20 cellular contexts compared by ENCODE assay signal in the genomic region with DNA sequence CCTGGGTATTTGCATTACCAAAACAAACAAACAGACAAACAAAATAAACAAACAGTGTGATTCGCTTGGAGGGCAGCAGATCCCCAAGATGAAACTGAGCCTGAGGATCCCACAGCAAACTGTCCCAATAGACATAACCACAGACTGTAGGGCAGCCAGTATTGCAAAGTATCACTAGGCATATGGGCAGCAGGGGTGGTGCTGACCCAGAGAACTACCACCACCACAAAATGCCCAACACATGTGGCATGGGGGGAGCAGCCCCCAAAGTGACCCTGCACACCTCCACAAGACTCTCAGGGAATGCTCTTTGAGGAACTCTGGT.
A peak's percentile ranks its signal among the peaks of the same experiment; 100 is the strongest.
DNase-seq lines count a peak whose midpoint lies in the region; ATAC-seq and TF ChIP-seq lines count a peak whose summit lies in the region.
"Had no signal": no experiment of that assay in that cellular context is flagged by ENCODE, and none has a peak within 500 bp of the region (broad histone marks: within the 10 kb centered on the region; RNA-seq: fewer than 3 reads in every experiment).

No MANE protein-coding gene starts in this region.

- H2AK5ac ChIP-seq in neuronal stem cell (ENCODE audit: low read depth, low read length) = no peak overlapping the region

- H3K4me3 ChIP-seq in BE2C (ENCODE audit: low read depth, low read length) = no peak overlapping the region
- H3K4me3 ChIP-seq in GM23338 = no peak overlapping the region
- peak overlapping the region; percentile 50 for H3K4me3 ChIP-seq in endodermal cell (ENCODE audit: low read length)
- H3K4me3 ChIP-seq in neuronal stem cell (ENCODE audit: low read length in 2 of 2) = no peak overlapping the region
- H3K4me3 ChIP-seq: BLaER1 treated with 17β-estradiol and CSF1 and Interleukin-3, amounts not matched to agents 10 nM and 100 nM; GM12878; HAP-1 had no signal

- H3K4me1 ChIP-seq in BE2C = peaks cover 48% of the 10 kb centered on the region
- H3K4me1 ChIP-seq in GM23338 (ENCODE audit: insufficient read depth) = peaks cover 19% of the 10 kb centered on the region
- peaks cover 13% of the 10 kb centered on the region for H3K4me1 ChIP-seq in endodermal cell (ENCODE audit: control insufficient read depth, insufficient read depth, low read length)
- peaks cover 15 to 19% of the 10 kb centered on the region in 2 donors for H3K4me1 ChIP-seq in neuronal stem cell (ENCODE audit: control insufficient read depth in 2 of 2, insufficient read depth in 1 of 2, low read depth in 1 of 2, low read length in 2 of 2)
- H3K4me1 ChIP-seq: BLaER1 treated with 17β-estradiol and CSF1 and Interleukin-3, amounts not matched to agents 10 nM and 100 nM; HAP-1 had no signal

- no peak overlapping the region for H3K14ac ChIP-seq in neuronal stem cell (ENCODE audit: low read length)

- no peaks in the 10 kb centered on the region for H3K79me1 ChIP-seq in neuronal stem cell (ENCODE audit: low read depth, low read length)

- peaks cover 19% of the 10 kb centered on the region for H3K4me1 Mint-ChIP-seq in GM23338
- H3K4me1 Mint-ChIP-seq in endodermal cell = peaks cover 20% of the 10 kb centered on the region
- H3K4me1 Mint-ChIP-seq in activated naive CD8-positive, alpha-beta T cell treated with anti-CD3 and anti-CD28 coated beads, Interleukin-2, amount 50 U/mL, for 24 hours = no peaks in the 10 kb centered on the region
- H3K4me1 Mint-ChIP-seq: B cell; CD14-positive monocyte; CD8-positive, alpha-beta memory T cell had no signal

- H2AFZ ChIP-seq in GM23338 (peak overlapping the region; percentile 74), neuronal stem cell (ENCODE audit: low read length) (peak overlapping the region; percentile 66)

- H3K36me3 Mint-ChIP-seq in GM23338 (ENCODE audit: low read depth) (peaks cover 5% of the 10 kb centered on the region; the same call in 1 of the 3 replicates), endodermal cell (ENCODE audit: low read depth) (no peaks in the 10 kb centered on the region)
- H3K36me3 Mint-ChIP-seq in activated naive CD8-positive, alpha-beta T cell treated with anti-CD3 and anti-CD28 coated beads, Interleukin-2, amount 50 U/mL, for 24 hours (ENCODE audit: low read depth) = no peaks in the 10 kb centered on the region
- H3K36me3 Mint-ChIP-seq: CD14-positive monocyte; CD8-positive, alpha-beta memory T cell had no signal

- H3K4me3 Mint-ChIP-seq in GM23338 (no peak overlapping the region), endodermal cell (no peak overlapping the region)
- no peak overlapping the region for H3K4me3 Mint-ChIP-seq in activated naive CD8-positive, alpha-beta T cell treated with anti-CD3 and anti-CD28 coated beads, Interleukin-2, amount 50 U/mL, for 24 hours
- H3K4me3 Mint-ChIP-seq: B cell; CD14-positive monocyte; CD4-positive, alpha-beta T cell; CD8-positive, alpha-beta memory T cell; HFFc6 had no signal

- TF ChIP-seq CTCF in BE2C (IDR thresholded peaks at IDR 0.05; ENCODE audit: low read depth, low read length) (no peak), GM23338 (conservative IDR thresholded peaks at IDR 0.05; ENCODE audit: low read depth in 2 of 2) (no peak), endodermal cell (conservative IDR thresholded peaks at IDR 0.05) (no peak)

- H2BK120ac ChIP-seq in neuronal stem cell (ENCODE audit: low read depth, low read length) = no peak overlapping the region

- H4K20me1 ChIP-seq in GM23338 (replicated peaks; ENCODE audit: insufficient read depth) = no peaks in the 10 kb centered on the region
- H4K20me1 ChIP-seq: BLaER1 treated with 17β-estradiol and CSF1 and Interleukin-3, amounts not matched to agents 10 nM and 100 nM had no signal

- H3K36me3 ChIP-seq in BE2C (no peaks in the 10 kb centered on the region), GM23338 (ENCODE audit: insufficient read depth) (no peaks in the 10 kb centered on the region), endodermal cell (ENCODE audit: control insufficient read depth, insufficient read depth, low read length) (no peaks in the 10 kb centered on the region), neuronal stem cell (replicated peaks in 1 of 2; ENCODE audit: control insufficient read depth in 2 of 2, insufficient read depth in 2 of 2, low read length in 2 of 2) (no peaks in the 10 kb centered on the region)
- H3K36me3 ChIP-seq: BLaER1 treated with 17β-estradiol and CSF1 and Interleukin-3, amounts not matched to agents 10 nM and 100 nM; HAP-1 had no signal

- 0 out of 2 replicates have a peak, but pooled peaks cover 5% of the 10 kb centered on the region for H3K9me2 ChIP-seq in GM23338 (ENCODE audit: insufficient read depth)

- H3K27ac Mint-ChIP-seq in GM23338 = no peak overlapping the region
- H3K27ac Mint-ChIP-seq in endodermal cell = no peak overlapping the region
- no peak overlapping the region for H3K27ac Mint-ChIP-seq in activated naive CD8-positive, alpha-beta T cell treated with anti-CD3 and anti-CD28 coated beads, Interleukin-2, amount 50 U/mL, for 24 hours
- H3K27ac Mint-ChIP-seq: B cell; CD14-positive monocyte; CD4-positive, alpha-beta T cell; CD8-positive, alpha-beta memory T cell; HFFc6 had no signal

- no peak overlapping the region for H3K18ac ChIP-seq in neuronal stem cell (ENCODE audit: low read length)

- no peak overlapping the region for H3K23ac ChIP-seq in neuronal stem cell (ENCODE audit: low read depth, low read length, poor library complexity)

- H2BK5ac ChIP-seq in neuronal stem cell (ENCODE audit: low read length) = no peak overlapping the region

- no peak overlapping the region for H3K4ac ChIP-seq in neuronal stem cell (ENCODE audit: low read length)

- no peaks in the 10 kb centered on the region for H3F3A ChIP-seq in GM23338 (replicated peaks; ENCODE audit: low read depth)

- WGBS in endodermal cell (ENCODE audit: insufficient coverage in 1 of 2, insufficient read length in 1 of 2), 2 experiments = 65 to 100% methylated on average over 1 of the region's 1 CpG
- WGBS in neuronal stem cell (ENCODE audit: extremely low coverage in 2 of 2, insufficient read length in 2 of 2, insufficient replicate concordance in 1 of 2), 2 donors = no CpG with 5 or more reads among the region's 1 CpG

- ATAC-seq in GM23338 = no peak
- ATAC-seq in activated naive CD8-positive, alpha-beta T cell treated with anti-CD3 and anti-CD28 coated beads, Interleukin-2, amount 50 U/mL, for 24 hours = no peak
- ATAC-seq: GM12878 had no signal

- no peak overlapping the region for H2BK15ac ChIP-seq in neuronal stem cell (ENCODE audit: low read length)

- peak; percentile 100 for DNase-seq in BE2C
- no peak for DNase-seq in GM23338 (ENCODE audit: low spot score)
- DNase-seq in endodermal cell = no peak
- DNase-seq in neuronal stem cell (ENCODE audit: low spot score) = no peak
- no peak for DNase-seq in AG08395 (ENCODE audit: low spot score)
- no peak for DNase-seq in stimulated activated CD4-positive, alpha-beta T cell treated with anti-CD3 and anti-CD28 coated beads, Interleukin-2, amount 100 ng/mL, for 48 hours
- no peak for DNase-seq in activated naive CD8-positive, alpha-beta T cell treated with anti-CD3 and anti-CD28 coated beads, Interleukin-2, amount 50 U/mL, for 24 hours
- DNase-seq: CD4-positive, alpha-beta T cell; CD8-positive, alpha-beta memory T cell; DMS 273 treated with DMSO at 0.1 percent for 48 hours; DMS79; EL; GDM1; GOT3; HFFc6 had no signal

- no peak overlapping the region for H2BK12ac ChIP-seq in neuronal stem cell (ENCODE audit: low read length)

- H3K27ac ChIP-seq in GM23338 (ENCODE audit: low read depth) = no peak overlapping the region
- H3K27ac ChIP-seq in endodermal cell (ENCODE audit: low read depth, low read length) = no peak overlapping the region
- no peak overlapping the region for H3K27ac ChIP-seq in neuronal stem cell (replicated peaks; ENCODE audit: low read length)
- H3K27ac ChIP-seq: BLaER1 treated with 17β-estradiol and CSF1 and Interleukin-3, amounts not matched to agents 10 nM and 100 nM had no signal

- H3K9ac ChIP-seq in endodermal cell (ENCODE audit: extremely low read depth, low read length, poor library complexity, severe bottlenecking) (no peak overlapping the region), neuronal stem cell (ENCODE audit: low read depth, low read length, poor library complexity) (no peak overlapping the region)
- H3K9ac ChIP-seq: BLaER1 treated with 17β-estradiol and CSF1 and Interleukin-3, amounts not matched to agents 10 nM and 100 nM had no signal

- no peak overlapping the region for H4K91ac ChIP-seq in neuronal stem cell (ENCODE audit: low read depth, low read length, poor library complexity)

- H3K27me3 Mint-ChIP-seq in GM23338 (ENCODE audit: insufficient read depth, low read depth, poor library complexity) (no peaks in the 10 kb centered on the region), endodermal cell (ENCODE audit: insufficient read depth) (peaks cover 14% of the 10 kb centered on the region)
- H3K27me3 Mint-ChIP-seq in activated naive CD8-positive, alpha-beta T cell treated with anti-CD3 and anti-CD28 coated beads, Interleukin-2, amount 50 U/mL, for 24 hours = no peaks in the 10 kb centered on the region
- H3K27me3 Mint-ChIP-seq: CD4-positive, alpha-beta T cell; CD8-positive, alpha-beta memory T cell had no signal

- H3K9me3 ChIP-seq in BE2C (peaks cover 15% of the 10 kb centered on the region), endodermal cell (ENCODE audit: control insufficient read depth, low read length) (peaks cover 15% of the 10 kb centered on the region), neuronal stem cell (replicated peaks in 1 of 2; ENCODE audit: control insufficient read depth in 2 of 2, insufficient read depth in 1 of 2, low read depth in 1 of 2, low read length in 2 of 2) (peaks cover 3 to 9% of the 10 kb centered on the region in 2 donors)
- H3K9me3 ChIP-seq: HAP-1 had no signal

- H3K4me2 ChIP-seq in GM23338 = no peak overlapping the region
- no peak overlapping the region for H3K4me2 ChIP-seq in neuronal stem cell (ENCODE audit: insufficient read depth, low read length, poor library complexity, severe bottlenecking)
- H3K4me2 ChIP-seq: BLaER1 treated with 17β-estradiol and CSF1 and Interleukin-3, amounts not matched to agents 10 nM and 100 nM had no signal

- no peaks in the 10 kb centered on the region for H3K79me2 ChIP-seq in GM23338 (replicated peaks; ENCODE audit: insufficient read depth)

- H4K8ac ChIP-seq in neuronal stem cell (ENCODE audit: low read depth, low read length) = no peak overlapping the region

- peaks cover 2% of the 10 kb centered on the region; the same call in 1 of the 2 replicates for H3K27me3 ChIP-seq in BE2C
- no peaks in the 10 kb centered on the region for H3K27me3 ChIP-seq in GM23338 (ENCODE audit: insufficient read depth)
- no peaks in the 10 kb centered on the region for H3K27me3 ChIP-seq in endodermal cell (ENCODE audit: control insufficient read depth, insufficient read depth, low read length, poor library complexity, severe bottlenecking)
- no peaks in the 10 kb centered on the region for H3K27me3 ChIP-seq in neuronal stem cell (ENCODE audit: control insufficient read depth in 3 of 3, insufficient read depth in 3 of 3, low read depth in 1 of 3, low read length in 3 of 3)
- H3K27me3 ChIP-seq: BLaER1 treated with 17β-estradiol and CSF1 and Interleukin-3, amounts not matched to agents 10 nM and 100 nM had no signal

- H3K9me3 Mint-ChIP-seq in GM23338 = peaks cover 8% of the 10 kb centered on the region; the same call in 2 of the 3 replicates
- H3K9me3 Mint-ChIP-seq in endodermal cell = peaks cover 10% of the 10 kb centered on the region
- H3K9me3 Mint-ChIP-seq in activated naive CD8-positive, alpha-beta T cell treated with anti-CD3 and anti-CD28 coated beads, Interleukin-2, amount 50 U/mL, for 24 hours = peaks cover 23% of the 10 kb centered on the region
